Comparison of ENCODE assay signal across 1 cellular context in the genomic region with DNA sequence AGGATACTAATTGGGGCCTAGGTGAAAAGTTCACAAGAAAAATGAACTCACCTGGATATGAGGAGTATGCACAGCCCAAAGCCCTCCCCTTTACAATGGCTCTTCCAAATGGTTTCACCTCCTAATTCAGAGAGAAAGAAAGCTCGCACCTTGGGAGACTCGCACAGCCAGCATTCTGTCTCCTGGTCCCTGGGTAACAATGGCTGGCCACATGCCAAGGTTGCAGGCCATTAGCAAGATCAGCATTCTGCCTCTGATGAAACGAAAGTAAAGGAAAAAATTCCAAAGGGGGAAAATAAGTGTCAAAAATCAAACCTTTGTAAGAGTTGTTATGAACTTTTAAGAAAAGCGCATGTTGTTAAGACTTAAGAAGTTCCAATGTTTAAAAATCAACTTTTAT.
TF ChIP-seq lines count a peak whose summit lies in the region.

No MANE protein-coding gene starts in this region.

TF ChIP-seq in endothelial cell of umbilical vein, 7 proteins besides CTCF, POLR2A, EP300 and RAD21 (continued from another document):
- TF ChIP-seq FOS (IDR thresholded peaks at IDR 0.05; ENCODE audit: borderline replicate concordance, insufficient read depth, low read length) (no peak), EZH2 (IDR thresholded peaks at IDR 0.05; ENCODE audit: borderline replicate concordance, low read depth, low read length, severe bottlenecking) (no peak), GATA2 (IDR thresholded peaks at IDR 0.05; ENCODE audit: insufficient read depth, insufficient read length, low read depth, low read length) (no peak), MYC (IDR thresholded peaks at IDR 0.05; ENCODE audit: low read depth, low read length) (no peak)
- TF ChIP-seq, protein P1, sequence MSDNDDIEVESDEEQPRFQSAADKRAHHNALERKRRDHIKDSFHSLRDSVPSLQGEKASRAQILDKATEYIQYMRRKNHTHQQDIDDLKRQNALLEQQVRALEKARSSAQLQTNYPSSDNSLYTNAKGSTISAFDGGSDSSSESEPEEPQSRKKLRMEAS (IDR thresholded peaks at IDR 0.05; ENCODE audit: insufficient read depth, insufficient read length) = no peak
